In the genomic region with DNA sequence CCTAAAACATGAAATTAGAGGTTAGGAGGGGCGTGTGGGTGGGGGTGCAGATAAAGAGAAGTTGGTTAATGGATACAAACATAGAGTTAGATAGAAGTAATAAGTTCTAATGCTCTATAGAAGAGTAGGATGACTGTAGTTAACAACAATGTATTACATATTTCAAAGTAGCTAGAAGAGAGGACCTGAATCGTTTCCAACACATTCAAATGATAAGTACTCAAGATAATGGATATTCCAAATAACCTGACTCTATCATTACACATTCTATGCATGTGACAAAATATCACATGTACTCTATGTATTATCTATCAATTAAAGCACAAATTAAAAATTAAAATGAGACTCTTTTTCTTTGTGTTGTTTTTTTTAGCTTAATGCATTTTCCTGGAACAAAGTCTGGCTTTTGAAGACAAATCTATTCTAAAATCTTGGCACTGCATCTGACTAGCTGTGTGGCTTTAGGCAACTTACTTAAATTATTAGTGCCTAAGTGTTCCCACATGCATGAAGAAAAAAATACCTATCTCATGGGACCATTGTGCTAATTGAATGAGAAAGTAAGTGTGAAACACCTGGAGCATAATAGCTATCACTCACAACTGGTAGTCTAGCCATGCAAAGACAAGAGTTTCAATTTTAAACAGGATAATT, we compare ENCODE assay signal across 20 cellular contexts.
DNase-seq lines count a peak whose midpoint lies in the region; FAIRE-seq and TF ChIP-seq lines count a peak whose summit lies in the region.
"Had no signal": no experiment of that assay in that cellular context is flagged by ENCODE, and none has a peak within 500 bp of the region (broad histone marks: within the 10 kb centered on the region; RNA-seq: fewer than 3 reads in every experiment).

No MANE protein-coding gene starts in this region.

- H3K9me3 ChIP-seq in SJSA1 (replicated peaks), result no peaks in the 10 kb centered on the region
- H3K9me3 ChIP-seq in keratinocyte (ENCODE audit: control insufficient read depth, low read depth, low read length), result no peaks in the 10 kb centered on the region
- H3K9me3 ChIP-seq in smooth muscle cell (replicated peaks; ENCODE audit: low read depth), result no peaks in the 10 kb centered on the region
- H3K9me3 ChIP-seq: BLaER1, esophagus muscularis mucosa, HAP-1 had no signal

- FAIRE-seq in D721Med (lab: Jason Lieb, UNC) (peak; percentile 74), keratinocyte (lab: Jason Lieb, UNC) (peak; percentile 9)

- dilution Hi-C loops in keratinocyte (cut with MboI; ENCODE audit: extremely low pct_ligation_motif_present, low sequenced_read_pairs), result no loop called here

- H3K4me2 ChIP-seq in keratinocyte (ENCODE audit: control insufficient read depth, extremely low read depth, insufficient read depth, low read depth, low read length) (no peak overlapping the region), smooth muscle cell (no peak overlapping the region)
- H3K4me2 ChIP-seq: BLaER1 had no signal

- H3F3A ChIP-seq in smooth muscle cell (ENCODE audit: low read depth), result no peaks in the 10 kb centered on the region

- H4K20me1 ChIP-seq in keratinocyte (ENCODE audit: control insufficient read depth, extremely low read depth, insufficient read depth, low read length) (peaks cover 5% of the 10 kb centered on the region), smooth muscle cell (ENCODE audit: low read depth) (no peaks in the 10 kb centered on the region)
- H4K20me1 ChIP-seq: BLaER1 had no signal

- H3K4me1 ChIP-seq in SJSA1 (replicated peaks) (peaks cover 46% of the 10 kb centered on the region), keratinocyte (ENCODE audit: control insufficient read depth, extremely low read depth, insufficient read depth, low read length) (peaks cover 17% of the 10 kb centered on the region), smooth muscle cell (ENCODE audit: low read depth) (peaks cover 10% of the 10 kb centered on the region)
- H3K4me1 ChIP-seq: BLaER1 had no signal

- no peak for DNase-seq in D721Med (ENCODE audit: insufficient read length, low spot score)
- DNase-seq in NCI-H1105 treated with DMSO at 0.1 percent for 48 hours (lab: John Stamatoyannopoulos, UW), result peak; percentile 90
- no peak for DNase-seq in SJSA1 (ENCODE audit: low read depth in 1 of 2, low spot score in 2 of 2)
- no peak for DNase-seq in keratinocyte (ENCODE audit: low read depth, low spot score)
- no peak for DNase-seq in stimulated activated naive CD4-positive, alpha-beta T cell (lab: John Stamatoyannopoulos, UW)
- DNase-seq in smooth muscle cell (lab: John Stamatoyannopoulos, UW; ENCODE audit: unreplicated experiment), result no peak
- no peak for DNase-seq in NCI-H146 (lab: John Stamatoyannopoulos, UW)
- DNase-seq in HPDE6-E6E7 (ENCODE audit: extremely low spot score), result no peak
- DNase-seq: activated CD8-positive, alpha-beta T cell treated with anti-CD3 and anti-CD28 coated beads, Interleukin-2, amount 10 ng/mL, durations not matched to agents 7 days and 5 days; activated T-cell treated with anti-CD3 and anti-CD28 coated beads for 4 hours; anterior cingulate cortex; caudate nucleus; cortex of kidney; mesenchymal stem cell; NCI-H2029; NCI-H510A; stimulated activated naive CD4-positive, alpha-beta T cell treated with Interleukin-2 at 50 U/mL for 16 hours had no signal

- no peak overlapping the region for H3K9ac ChIP-seq in keratinocyte (ENCODE audit: control insufficient read depth, extremely low read depth, insufficient read depth, low read length)
- H3K9ac ChIP-seq in smooth muscle cell (ENCODE audit: low read depth), result no peak overlapping the region
- H3K9ac ChIP-seq: BLaER1 had no signal

- H2AFZ ChIP-seq in keratinocyte (ENCODE audit: control insufficient read depth, low read length) (no peak overlapping the region), smooth muscle cell (ENCODE audit: low read depth) (no peak overlapping the region)

- WGBS in smooth muscle cell (ENCODE audit: low lambda C conversion rate), result 88% methylated on average over 2 of the region's 2 CpGs

- TF ChIP-seq CTCF in D721Med (IDR thresholded peaks at IDR 0.05; ENCODE audit: insufficient read depth, missing control alignments) (no peak), keratinocyte (optimal IDR thresholded peaks at IDR 0.05 in 1 of 3, IDR thresholded peaks at IDR 0.05 in 1 of 3, conservative IDR thresholded peaks at IDR 0.05 in 1 of 3; ENCODE audit: extremely low read depth in 1 of 3, insufficient read depth in 2 of 3, low read length in 3 of 3) (no peak), smooth muscle cell (IDR thresholded peaks at IDR 0.05; ENCODE audit: borderline replicate concordance, insufficient read depth, poor library complexity, severe bottlenecking) (no peak)

- no peak overlapping the region for H3K4me3 ChIP-seq in SJSA1
- no peak overlapping the region for H3K4me3 ChIP-seq in keratinocyte (ENCODE audit: control insufficient read depth in 2 of 3, extremely low read depth in 1 of 3, insufficient read depth in 2 of 3, low read depth in 1 of 3, low read length in 3 of 3)
- H3K4me3 ChIP-seq in smooth muscle cell, result no peak overlapping the region
- H3K4me3 ChIP-seq: BLaER1, esophagus muscularis mucosa, HAP-1 had no signal

- H3K9me1 ChIP-seq in keratinocyte (ENCODE audit: control insufficient read depth, extremely low read depth, insufficient read depth, low read length), result peaks cover 3% of the 10 kb centered on the region

- H3K27ac ChIP-seq in SJSA1 (0 out of 2 replicates have a peak overlapping the region, but pooled peaks have one; percentile 5), keratinocyte (ENCODE audit: control insufficient read depth, insufficient read depth, low read length) (no peak overlapping the region), smooth muscle cell (ENCODE audit: low read depth) (no peak overlapping the region)
- H3K27ac ChIP-seq: BLaER1, esophagus muscularis mucosa had no signal

- H3K27me3 ChIP-seq in SJSA1 (replicated peaks), result no peaks in the 10 kb centered on the region
- no peaks in the 10 kb centered on the region for H3K27me3 ChIP-seq in keratinocyte (ENCODE audit: control insufficient read depth, extremely low read depth, insufficient read depth, low read length)
- H3K27me3 ChIP-seq in smooth muscle cell (ENCODE audit: low read depth), result no peaks in the 10 kb centered on the region
- H3K27me3 ChIP-seq: BLaER1, esophagus muscularis mucosa had no signal

- H3K36me3 ChIP-seq in SJSA1 (no peaks in the 10 kb centered on the region), keratinocyte (ENCODE audit: control insufficient read depth in 2 of 2, extremely low read depth in 1 of 2, insufficient read depth in 2 of 2, low read length in 2 of 2) (peaks cover 3 to 4% of the 10 kb centered on the region in 2 experiments), smooth muscle cell (ENCODE audit: low read depth) (no peaks in the 10 kb centered on the region)
- H3K36me3 ChIP-seq: BLaER1, esophagus muscularis mucosa, HAP-1 had no signal

- H3K79me2 ChIP-seq in keratinocyte (ENCODE audit: control insufficient read depth, insufficient read depth, low read length), result peaks cover 90% of the 10 kb centered on the region
- H3K79me2 ChIP-seq in smooth muscle cell (ENCODE audit: low read depth), result peaks cover 2% of the 10 kb centered on the region
